Comparison of ENCODE assay signal across 10 cellular contexts in the genomic region with DNA sequence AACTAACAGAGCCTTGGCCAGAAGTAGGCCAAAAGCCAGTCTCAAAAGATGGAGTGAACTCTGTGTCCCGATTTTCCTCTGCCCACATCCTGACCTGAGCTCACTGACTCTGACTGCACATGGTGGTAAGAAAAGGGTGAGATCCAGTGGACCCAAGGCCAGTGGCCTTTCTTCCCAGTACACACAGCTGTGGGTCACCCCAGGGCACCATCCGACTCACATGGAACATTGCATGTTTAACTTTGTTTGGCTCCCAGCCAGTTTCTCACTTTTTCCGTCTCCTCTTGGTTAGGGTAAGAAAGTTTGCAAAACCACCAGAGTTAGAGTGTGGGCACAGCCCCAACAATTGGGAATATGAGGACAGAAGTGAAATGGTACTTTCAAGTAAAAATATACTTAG.
A peak's percentile ranks its signal among the peaks of the same experiment; 100 is the strongest.
DNase-seq lines count a peak whose midpoint lies in the region; ATAC-seq and TF ChIP-seq lines count a peak whose summit lies in the region.
"Had no signal": no experiment of that assay in that cellular context is flagged by ENCODE, and none has a peak within 500 bp of the region (broad histone marks: within the 10 kb centered on the region; RNA-seq: fewer than 3 reads in every experiment).

No MANE protein-coding gene starts in this region.

- no peaks in the 10 kb centered on the region for H3K9me3 Mint-ChIP-seq in activated T-helper 2 cell treated with anti-CD3 and anti-CD28 coated beads, Interferon-gamma antibody, Interleukin-2, Interleukin-4, amounts not matched to agents 10 μg/mL and 5 μg/mL and 100 μg/mL, durations not matched to agents 14 hours and 24 hours and 36 hours

- H3K27me3 ChIP-seq in BLaER1: no peaks in the 10 kb centered on the region

- intact Hi-C loops in posterior vena cava (cut with DNase I): loop anchor here in 1 of 2 donors (10.0 kb wide), 1 partner anchor 52 kb away; no protein-coding TSS in a partner anchor
- intact Hi-C loops in activated T-helper 2 cell treated with anti-CD3 and anti-CD28 coated beads, Interferon-gamma antibody, Interleukin-2, Interleukin-4, amounts not matched to agents 10 μg/mL and 5 μg/mL and 100 μg/mL, durations not matched to agents 14 hours and 24 hours and 36 hours (cut with micrococcal nuclease): loop anchor here (5.0 kb wide), 1 partner anchor 76 kb away; no protein-coding TSS in a partner anchor

- ATAC-seq in GM21717 (IDR thresholded peaks at IDR 0.05; ENCODE audit: unreplicated experiment): no peak

- no peaks in the 10 kb centered on the region for H3K36me3 Mint-ChIP-seq in activated T-helper 2 cell treated with anti-CD3 and anti-CD28 coated beads, Interferon-gamma antibody, Interleukin-2, Interleukin-4, amounts not matched to agents 10 μg/mL and 5 μg/mL and 100 μg/mL, durations not matched to agents 14 hours and 24 hours and 36 hours (ENCODE audit: low read depth)

- no peaks in the 10 kb centered on the region for H4K20me1 ChIP-seq in BLaER1

- H3K9me3 ChIP-seq in BLaER1: no peaks in the 10 kb centered on the region

- H3K4me3 Mint-ChIP-seq in activated T-helper 2 cell treated with anti-CD3 and anti-CD28 coated beads, Interferon-gamma antibody, Interleukin-2, Interleukin-4, amounts not matched to agents 10 μg/mL and 5 μg/mL and 100 μg/mL, durations not matched to agents 14 hours and 24 hours and 36 hours (ENCODE audit: low read depth): no peak overlapping the region

- no peak for TF ChIP-seq CTCF in RWPE1 (conservative IDR thresholded peaks at IDR 0.05; ENCODE audit: low read depth)
- no peak for TF ChIP-seq CTCF in fibroblast of mammary gland (conservative IDR thresholded peaks at IDR 0.05; ENCODE audit: control insufficient read depth, insufficient read depth, low read depth, low read length)

- H3K9ac ChIP-seq in BLaER1: peak overlapping the region; percentile 76

- peaks cover 9% of the 10 kb centered on the region; the same call in 1 of the 2 replicates for H3K36me3 ChIP-seq in BLaER1

- H3K4me3 ChIP-seq in BLaER1 (peak overlapping the region; percentile 40; the same call in 1 of the 2 replicates), fibroblast of mammary gland (ENCODE audit: control insufficient read depth, low read depth, low read length) (no peak overlapping the region)

- peaks cover 100% of the 10 kb centered on the region for H3K4me1 ChIP-seq in BLaER1

- H3K4me1 Mint-ChIP-seq in activated T-helper 2 cell treated with anti-CD3 and anti-CD28 coated beads, Interferon-gamma antibody, Interleukin-2, Interleukin-4, amounts not matched to agents 10 μg/mL and 5 μg/mL and 100 μg/mL, durations not matched to agents 14 hours and 24 hours and 36 hours (ENCODE audit: low read depth): peaks cover 19% of the 10 kb centered on the region

- H3K4me2 ChIP-seq in BLaER1: peak overlapping the region; percentile 91

- POLR2A ChIA-PET in RWPE1 (lab: Yijun Ruan, JAX; ENCODE audit: low non-redundant PET): no interaction called here

- CTCF ChIA-PET in RWPE1 (lab: Yijun Ruan, JAX): no interaction called here

- peaks cover 14% of the 10 kb centered on the region for H3K27me3 Mint-ChIP-seq in activated T-helper 2 cell treated with anti-CD3 and anti-CD28 coated beads, Interferon-gamma antibody, Interleukin-2, Interleukin-4, amounts not matched to agents 10 μg/mL and 5 μg/mL and 100 μg/mL, durations not matched to agents 14 hours and 24 hours and 36 hours (ENCODE audit: low read depth)

- H3K27ac Mint-ChIP-seq in activated T-helper 2 cell treated with anti-CD3 and anti-CD28 coated beads, Interferon-gamma antibody, Interleukin-2, Interleukin-4, amounts not matched to agents 10 μg/mL and 5 μg/mL and 100 μg/mL, durations not matched to agents 14 hours and 24 hours and 36 hours: no peak overlapping the region

- H3K27ac ChIP-seq in BLaER1: peak overlapping the region; percentile 92
- 0 out of 2 replicates have a peak overlapping the region, but pooled peaks have one; percentile 45 for H3K27ac ChIP-seq in RWPE1
- H3K27ac ChIP-seq: epithelial cell of prostate had no signal

- DNase-seq in RWPE1 (ENCODE audit: low spot score) (no peak), fibroblast of mammary gland (ENCODE audit: low read depth) (peak; percentile 76), posterior vena cava (ENCODE audit: low spot score) (peak; percentile 85), retina (no peak)
- DNase-seq in stimulated activated naive CD4-positive, alpha-beta T cell (lab: John Stamatoyannopoulos, UW): no peak
- DNase-seq in activated T-helper 2 cell treated with anti-CD3 and anti-CD28 coated beads, Interferon-gamma antibody, Interleukin-2, Interleukin-4, amounts not matched to agents 10 μg/mL and 5 μg/mL and 100 μg/mL, durations not matched to agents 14 hours and 24 hours and 36 hours (ENCODE audit: low spot score): no peak
- DNase-seq: H7 had no signal

Comparison
In these comparisons a context has a peak if more than half of its experiments do, and no peak if none do; other contexts are left out.
1. DNase-seq: peak in fibroblast of mammary gland (single experiment) and posterior vena cava (single experiment); none in RWPE1 (single experiment), stimulated activated naive CD4-positive, alpha-beta T cell (0 of 6), retina (single experiment) and activated T-helper 2 cell treated with anti-CD3 and anti-CD28 coated beads, Interferon-gamma antibody, Interleukin-2, Interleukin-4, amounts not matched to agents 10 μg/mL and 5 μg/mL and 100 μg/mL, durations not matched to agents 14 hours and 24 hours and 36 hours (single experiment).